ENCODE assay signal across 1 cellular context in the genomic region with DNA sequence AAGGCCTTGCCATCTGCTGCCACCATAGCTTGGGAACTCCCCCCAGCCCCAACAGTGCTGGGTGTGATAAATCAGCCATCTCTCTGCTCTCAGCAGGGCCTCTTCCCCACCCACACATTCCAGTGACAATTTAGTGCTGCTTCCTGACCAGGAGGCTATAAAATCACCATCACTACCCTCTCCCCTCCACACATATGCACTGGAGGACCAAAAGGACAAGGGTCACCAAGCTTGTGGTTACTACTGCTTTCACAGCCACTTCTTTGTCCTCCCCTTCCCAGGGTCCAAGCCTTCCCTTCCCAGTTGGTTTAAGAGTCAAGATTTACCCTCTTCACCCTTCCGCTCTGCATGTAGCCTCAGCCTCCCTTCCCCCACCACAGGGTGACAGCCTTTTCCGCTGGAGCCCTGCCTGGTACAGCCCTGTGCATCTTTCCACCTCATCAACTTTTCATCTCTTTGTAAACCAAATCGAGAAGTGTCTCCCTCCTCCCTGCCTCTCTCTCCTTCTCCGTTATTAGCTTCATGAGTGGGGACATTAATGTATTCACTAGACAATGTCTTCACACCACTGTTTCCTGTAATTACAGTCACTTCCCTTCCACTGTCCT.
TF ChIP-seq lines count a peak whose summit lies in the region.

No MANE protein-coding gene starts in this region.

TF ChIP-seq in HEK293, 187 proteins besides CTCF, POLR2A, EP300 and RAD21 (continued from another document):
- TF ChIP-seq TCF7L2 (IDR thresholded peaks at IDR 0.05; ENCODE audit: borderline replicate concordance, low read depth, low read length) (no peak), ZNF132 (tag by site-specific recombination; IDR thresholded peaks at IDR 0.05; ENCODE audit: borderline replicate concordance) (no peak), HOXC10 (CRISPR knock-in tag; IDR thresholded peaks at IDR 0.05) (no peak), KLF1 (tag by site-specific recombination; IDR thresholded peaks at IDR 0.05) (peak; percentile 29; the same call in 1 of the 2 replicates), SETDB1 (IDR thresholded peaks at IDR 0.05; ENCODE audit: insufficient read length, low read length) (no peak), ZNF140 (tag by site-specific recombination; IDR thresholded peaks at IDR 0.05) (no peak), ZFP37 (tag by site-specific recombination; IDR thresholded peaks at IDR 0.05) (no peak), ZBTB7A (tag by site-specific recombination; IDR thresholded peaks at IDR 0.05; ENCODE audit: low read depth) (no peak), ZNF501 (tag by site-specific recombination; IDR thresholded peaks at IDR 0.05) (no peak), ZSCAN23 (tag by site-specific recombination; IDR thresholded peaks at IDR 0.05) (no peak), EGR2 (tag by site-specific recombination; IDR thresholded peaks at IDR 0.05; ENCODE audit: low read depth) (peak; percentile 64), ZBTB17 (tag by site-specific recombination; IDR thresholded peaks at IDR 0.05) (peak; percentile 55; the same call in 1 of the 2 replicates), ZNF10 (tag by site-specific recombination; IDR thresholded peaks at IDR 0.05) (no peak), ZNF768 (tag by site-specific recombination; IDR thresholded peaks at IDR 0.05) (no peak), ZNF654 (tag by site-specific recombination; IDR thresholded peaks at IDR 0.05; ENCODE audit: low read depth) (no peak), SP3 (tag by site-specific recombination; IDR thresholded peaks at IDR 0.05) (no peak), ZXDB (tag by site-specific recombination; IDR thresholded peaks at IDR 0.05) (no peak), ZNF629 (tag by site-specific recombination; IDR thresholded peaks at IDR 0.05) (peak; percentile 28), ZNF792 (tag by site-specific recombination; IDR thresholded peaks at IDR 0.05) (no peak), ZNF23 (tag by site-specific recombination; IDR thresholded peaks at IDR 0.05; ENCODE audit: borderline replicate concordance) (no peak), ZNF366 (tag by site-specific recombination; conservative IDR thresholded peaks at IDR 0.05) (no peak), ZNF2 (tag by site-specific recombination; IDR thresholded peaks at IDR 0.05) (peak; percentile 81; the same call in 1 of the 2 replicates)
- TF ChIP-seq, protein P1, sequence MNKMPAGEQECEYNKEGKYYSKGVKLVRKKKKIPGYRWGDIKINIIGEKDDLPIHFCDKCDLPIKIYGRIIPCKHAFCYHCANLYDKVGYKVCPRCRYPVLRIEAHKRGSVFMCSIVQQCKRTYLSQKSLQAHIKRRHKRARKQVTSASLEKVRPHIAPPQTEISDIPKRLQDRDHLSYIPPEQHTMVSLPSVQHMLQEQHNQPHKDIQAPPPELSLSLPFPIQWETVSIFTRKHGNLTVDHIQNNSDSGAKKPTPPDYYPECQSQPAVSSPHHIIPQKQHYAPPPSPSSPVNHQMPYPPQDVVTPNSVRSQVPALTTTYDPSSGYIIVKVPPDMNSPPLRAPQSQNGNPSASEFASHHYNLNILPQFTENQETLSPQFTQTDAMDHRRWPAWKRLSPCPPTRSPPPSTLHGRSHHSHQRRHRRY (tag by site-specific recombination; IDR thresholded peaks at IDR 0.05): no peak
- TF ChIP-seq, protein P2, sequence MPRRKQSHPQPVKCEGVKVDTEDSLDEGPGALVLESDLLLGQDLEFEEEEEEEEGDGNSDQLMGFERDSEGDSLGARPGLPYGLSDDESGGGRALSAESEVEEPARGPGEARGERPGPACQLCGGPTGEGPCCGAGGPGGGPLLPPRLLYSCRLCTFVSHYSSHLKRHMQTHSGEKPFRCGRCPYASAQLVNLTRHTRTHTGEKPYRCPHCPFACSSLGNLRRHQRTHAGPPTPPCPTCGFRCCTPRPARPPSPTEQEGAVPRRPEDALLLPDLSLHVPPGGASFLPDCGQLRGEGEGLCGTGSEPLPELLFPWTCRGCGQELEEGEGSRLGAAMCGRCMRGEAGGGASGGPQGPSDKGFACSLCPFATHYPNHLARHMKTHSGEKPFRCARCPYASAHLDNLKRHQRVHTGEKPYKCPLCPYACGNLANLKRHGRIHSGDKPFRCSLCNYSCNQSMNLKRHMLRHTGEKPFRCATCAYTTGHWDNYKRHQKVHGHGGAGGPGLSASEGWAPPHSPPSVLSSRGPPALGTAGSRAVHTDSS (tag by site-specific recombination; IDR thresholded peaks at IDR 0.05): no peak
- TF ChIP-seq, protein P3, sequence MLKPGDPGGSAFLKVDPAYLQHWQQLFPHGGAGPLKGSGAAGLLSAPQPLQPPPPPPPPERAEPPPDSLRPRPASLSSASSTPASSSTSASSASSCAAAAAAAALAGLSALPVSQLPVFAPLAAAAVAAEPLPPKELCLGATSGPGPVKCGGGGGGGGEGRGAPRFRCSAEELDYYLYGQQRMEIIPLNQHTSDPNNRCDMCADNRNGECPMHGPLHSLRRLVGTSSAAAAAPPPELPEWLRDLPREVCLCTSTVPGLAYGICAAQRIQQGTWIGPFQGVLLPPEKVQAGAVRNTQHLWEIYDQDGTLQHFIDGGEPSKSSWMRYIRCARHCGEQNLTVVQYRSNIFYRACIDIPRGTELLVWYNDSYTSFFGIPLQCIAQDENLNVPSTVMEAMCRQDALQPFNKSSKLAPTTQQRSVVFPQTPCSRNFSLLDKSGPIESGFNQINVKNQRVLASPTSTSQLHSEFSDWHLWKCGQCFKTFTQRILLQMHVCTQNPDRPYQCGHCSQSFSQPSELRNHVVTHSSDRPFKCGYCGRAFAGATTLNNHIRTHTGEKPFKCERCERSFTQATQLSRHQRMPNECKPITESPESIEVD (tag by site-specific recombination; IDR thresholded peaks at IDR 0.05): no peak
TF ChIP-seq in HEK293: peak in this region for 22.
